ENCODE assay signal across 1 cellular context in genomic region chr12:62604856-62605255, GRCh38.
TF ChIP-seq lines count a peak whose summit lies in the region.

No MANE protein-coding gene starts in this region.

TF ChIP-seq in SK-N-SH treated with all-trans-retinoic acid at 6 μM for 48 hours, 23 proteins besides CTCF, POLR2A, EP300 and RAD21 (continued from another document):
- TF ChIP-seq, protein P1, sequence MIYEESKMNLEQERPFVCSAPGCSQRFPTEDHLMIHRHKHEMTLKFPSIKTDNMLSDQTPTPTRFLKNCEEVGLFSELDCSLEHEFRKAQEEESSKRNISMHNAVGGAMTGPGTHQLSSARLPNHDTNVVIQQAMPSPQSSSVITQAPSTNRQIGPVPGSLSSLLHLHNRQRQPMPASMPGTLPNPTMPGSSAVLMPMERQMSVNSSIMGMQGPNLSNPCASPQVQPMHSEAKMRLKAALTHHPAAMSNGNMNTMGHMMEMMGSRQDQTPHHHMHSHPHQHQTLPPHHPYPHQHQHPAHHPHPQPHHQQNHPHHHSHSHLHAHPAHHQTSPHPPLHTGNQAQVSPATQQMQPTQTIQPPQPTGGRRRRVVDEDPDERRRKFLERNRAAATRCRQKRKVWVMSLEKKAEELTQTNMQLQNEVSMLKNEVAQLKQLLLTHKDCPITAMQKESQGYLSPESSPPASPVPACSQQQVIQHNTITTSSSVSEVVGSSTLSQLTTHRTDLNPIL (CRISPR knock-in tag; IDR thresholded peaks at IDR 0.05; ENCODE audit: low read depth), result no peak
- TF ChIP-seq TSHZ2 (CRISPR knock-in tag; IDR thresholded peaks at IDR 0.05) (no peak), ARNTL (CRISPR knock-in tag; IDR thresholded peaks at IDR 0.05; ENCODE audit: borderline replicate concordance, low read depth) (no peak), ESRRG (CRISPR knock-in tag; IDR thresholded peaks at IDR 0.05) (no peak)
TF ChIP-seq in SK-N-SH treated with all-trans-retinoic acid at 6 μM for 48 hours: peak in this region for 0.
